In genomic region chr17:32111141-32111771, GRCh38 we compare ENCODE assay signal across 8 cellular contexts. TPM values are rescaled to one million over a fixed set of nuclear protein-coding genes. Genes with fewer than 3 reads are reported as not detected.
DNase-seq lines count a peak whose midpoint lies in the region; TF ChIP-seq lines count a peak whose summit lies in the region.

No MANE protein-coding gene starts in this region.

- H3K27ac ChIP-seq in brain microvascular endothelial cell (peak overlapping the region; percentile 92), tibial artery (no peak overlapping the region)

- H3K36me3 ChIP-seq in brain microvascular endothelial cell (replicated peaks) (no peaks in the 10 kb centered on the region), tibial artery (no peaks in the 10 kb centered on the region)

- intact Hi-C loops in tibial artery (cut with DNase I; ENCODE audit: low total_unique reads), result no loop called here

- peak overlapping the region; percentile 32 for H3K4me3 ChIP-seq in brain microvascular endothelial cell (ENCODE audit: low read depth, low read length)
- peak overlapping the region in 1 of 2 donors; percentile 16 for H3K4me3 ChIP-seq in tibial artery

- peak; percentile 26 for DNase-seq in stimulated activated CD4-positive, alpha-beta T cell treated with anti-CD3 and anti-CD28 coated beads, Interleukin-15, amount 100 ng/mL, for 24 hours
- DNase-seq in stimulated activated CD4-positive, alpha-beta T cell treated with anti-CD3 and anti-CD28 coated beads, Interleukin-4, amount 100 ng/mL, for 4 hours, result no peak
- peak; percentile 32 for DNase-seq in RKO (ENCODE audit: low spot score)
- DNase-seq in brain microvascular endothelial cell, result peak; percentile 87
- peak; percentile 78 for DNase-seq in left kidney (ENCODE audit: low read depth, low spot score)
- DNase-seq in tibial artery, result peak; percentile 46 to 71
- DNase-seq in occipital lobe (lab: John Stamatoyannopoulos, UW), result no peak
- no peak for DNase-seq in SIG-M5 treated with dmso at 0.1 percent for 504 hours (lab: John Stamatoyannopoulos, UW; ENCODE audit: unreplicated experiment)

- peaks cover 0 to 15% (median 12%) of the 10 kb centered on the region in 4 donors for H3K4me1 ChIP-seq in tibial artery

- TF ChIP-seq CTCF in brain microvascular endothelial cell (IDR thresholded peaks at IDR 0.05; ENCODE audit: low read depth, low read length, missing control alignments) (peak; percentile 71), tibial artery (IDR thresholded peaks at IDR 0.05) (peak in 1 of 2 experiments; percentile 19)

- in situ Hi-C loops in brain microvascular endothelial cell (cut with HindIII; ENCODE audit: low pct_ligation_motif_present, low sequenced_read_pairs), result no loop called here

- no peaks in the 10 kb centered on the region for H3K27me3 ChIP-seq in brain microvascular endothelial cell (replicated peaks)
- H3K27me3 ChIP-seq in tibial artery, result peaks cover 0 to 3% of the 10 kb centered on the region in 2 donors

- no peaks in the 10 kb centered on the region for H3K9me3 ChIP-seq in tibial artery

RNA-seq across cellular contexts. Expression of gene RHOT1, which starts 31.0 kb away (rescaled TPM):
- total RNA-seq in occipital lobe, result 131 TPM

Comparison
In these comparisons a context has a peak if more than half of its experiments do, and no peak if none do; other contexts are left out.
1. DNase-seq: peak in stimulated activated CD4-positive, alpha-beta T cell treated with anti-CD3 and anti-CD28 coated beads, Interleukin-15, amount 100 ng/mL, for 24 hours (single experiment), RKO (single experiment), brain microvascular endothelial cell (single experiment), left kidney (single experiment) and tibial artery (2 of 2); none in stimulated activated CD4-positive, alpha-beta T cell treated with anti-CD3 and anti-CD28 coated beads, Interleukin-4, amount 100 ng/mL, for 4 hours (0 of 2), occipital lobe (single experiment) and SIG-M5 treated with dmso at 0.1 percent for 504 hours (single experiment).